Comparison of ENCODE assay signal across 8 cellular contexts in the genomic region with DNA sequence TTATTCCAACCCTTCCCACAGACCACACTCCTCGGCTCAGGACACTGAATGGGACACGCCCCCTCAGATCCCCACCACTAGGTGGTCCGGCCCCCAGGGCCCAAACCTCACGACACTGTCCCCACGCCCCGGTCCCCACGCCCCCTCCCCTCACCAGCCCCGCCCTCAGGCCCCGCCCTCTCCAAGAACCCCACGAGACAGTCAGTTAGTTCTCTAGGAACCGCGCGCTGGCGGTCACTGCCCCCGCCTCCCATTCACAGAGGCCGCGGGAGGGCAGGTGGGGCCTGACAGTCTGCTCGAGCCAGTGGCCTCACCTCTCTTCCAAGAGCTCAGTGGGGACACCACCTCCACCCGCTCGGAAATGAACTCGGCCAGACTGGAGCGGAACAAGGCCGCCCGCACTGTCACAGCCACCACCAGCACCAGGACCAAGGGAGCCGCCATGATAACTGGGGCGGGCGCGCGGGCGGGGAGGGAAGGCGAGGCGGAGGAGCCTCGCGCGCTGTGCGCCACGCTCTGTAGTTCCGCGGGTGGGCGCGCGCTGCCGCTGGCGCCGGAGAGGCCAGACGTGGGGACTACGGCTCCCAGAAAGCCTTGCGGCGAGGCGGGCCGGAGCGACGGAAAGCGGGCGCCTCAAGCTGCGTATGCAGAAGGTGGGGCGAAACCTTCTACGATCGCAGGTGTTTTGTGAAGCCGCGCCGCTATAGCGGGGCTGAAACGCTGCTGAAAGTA. TPM values are rescaled to one million over a fixed set of nuclear protein-coding genes. Genes with fewer than 3 reads are reported as not detected.
DNase-seq lines count a peak whose midpoint lies in the region; ATAC-seq and TF ChIP-seq lines count a peak whose summit lies in the region.

A gene with protein sequence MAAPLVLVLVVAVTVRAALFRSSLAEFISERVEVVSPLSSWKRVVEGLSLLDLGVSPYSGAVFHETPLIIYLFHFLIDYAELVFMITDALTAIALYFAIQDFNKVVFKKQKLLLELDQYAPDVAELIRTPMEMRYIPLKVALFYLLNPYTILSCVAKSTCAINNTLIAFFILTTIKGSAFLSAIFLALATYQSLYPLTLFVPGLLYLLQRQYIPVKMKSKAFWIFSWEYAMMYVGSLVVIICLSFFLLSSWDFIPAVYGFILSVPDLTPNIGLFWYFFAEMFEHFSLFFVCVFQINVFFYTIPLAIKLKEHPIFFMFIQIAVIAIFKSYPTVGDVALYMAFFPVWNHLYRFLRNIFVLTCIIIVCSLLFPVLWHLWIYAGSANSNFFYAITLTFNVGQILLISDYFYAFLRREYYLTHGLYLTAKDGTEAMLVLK (minus strand): TSS at position 451 of the 732 bp plus-strand sequence. CDS start 7 bp downstream, at position 444.

- peaks cover 14% of the 10 kb centered on the region for H3K4me1 Mint-ChIP-seq in chondrocyte (ENCODE audit: low read depth)

- no peaks in the 10 kb centered on the region for H3K9me3 Mint-ChIP-seq in chondrocyte (ENCODE audit: low read depth)

- H3K4me3 Mint-ChIP-seq in chondrocyte (ENCODE audit: unreplicated experiment) = peak within 1 kb of the TSS; percentile 98

- no peaks in the 10 kb centered on the region for H3K27me3 Mint-ChIP-seq in chondrocyte (ENCODE audit: low read depth)

- peak; percentile 83 for TF ChIP-seq POLR2A in GM19099 (IDR thresholded peaks at IDR 0.05; ENCODE audit: extremely low read depth, insufficient read length, low read depth)

- TF ChIP-seq CTCF in chondrocyte (IDR thresholded peaks at IDR 0.05) = peak; percentile 44

- peak; percentile 98 for ATAC-seq in HG03432 (IDR thresholded peaks at IDR 0.05; ENCODE audit: unreplicated experiment)

- DNase-seq in Ammon's horn (ENCODE audit: low spot score) (peak; percentile 97), NCI-H510A (lab: John Stamatoyannopoulos, UW) (peak; percentile 94), chondrocyte (ENCODE audit: low spot score) (peak; percentile 98), kidney glomerular epithelial cell (lab: John Stamatoyannopoulos, UW) (peak; percentile 93)
- peak; percentile 87 to 92 for DNase-seq in activated CD4-positive, alpha-beta T cell treated with anti-CD3 and anti-CD28 coated beads for 24 hours (ENCODE audit: low read depth in 2 of 2)
- peak; percentile 86 to 87 for DNase-seq in stimulated activated CD4-positive, alpha-beta T cell treated with anti-CD3 and anti-CD28 coated beads, Interleukin-1b, Interleukin-23, amount 100 ng/mL, for 1 hour (ENCODE audit: low read depth in 2 of 2)

- H3K36me3 Mint-ChIP-seq in chondrocyte (ENCODE audit: low read depth) = no peaks in the 10 kb centered on the region

- peak within 1 kb of the TSS; percentile 97 for H3K27ac Mint-ChIP-seq in chondrocyte (ENCODE audit: unreplicated experiment)

RNA-seq across cellular contexts. Expression of the gene that starts here (rescaled TPM):
- 19.8 to 21.2 TPM (median 20.4 TPM) in 3 replicates for total RNA-seq in chondrocyte

Comparison
In these comparisons a context has a peak if more than half of its experiments do, and no peak if none do; other contexts are left out.
1. Peak in every context shown above with its lines: DNase-seq and ATAC-seq.